Comparison of ENCODE assay signal across 10 cellular contexts in genomic region chr5:26807231-26808199, GRCh38.
"Had no signal": no experiment of that assay in that cellular context is flagged by ENCODE, and none has a peak within 500 bp of the region (broad histone marks: within the 10 kb centered on the region; RNA-seq: fewer than 3 reads in every experiment).

No MANE protein-coding gene starts in this region.

- H3K27ac ChIP-seq: epithelial cell of prostate, gastrocnemius medialis, left ventricle myocardium inferior, tibial nerve had no signal

- H3K27me3 ChIP-seq: gastrocnemius medialis, tibial nerve had no signal

- H3K36me3 Mint-ChIP-seq: activated naive CD4-positive, alpha-beta T cell treated with anti-CD3 and anti-CD28 coated beads, Interleukin-2, amount 10 ng/mL, durations not matched to agents 7 days and 5 days; T-cell had no signal

- H3K36me3 ChIP-seq: gastrocnemius medialis, left ventricle myocardium inferior, tibial nerve had no signal

- H3K9me3 ChIP-seq: gastrocnemius medialis had no signal

- H3K4me3 Mint-ChIP-seq: activated CD4-positive, alpha-beta T cell treated with anti-CD3 and anti-CD28 coated beads, Interleukin-2, amount 10 ng/mL, durations not matched to agents 24 days and 14 days; activated naive CD4-positive, alpha-beta T cell treated with anti-CD3 and anti-CD28 coated beads, Interleukin-2, amount 10 ng/mL, durations not matched to agents 7 days and 5 days; T-cell had no signal

- H3K4me3 ChIP-seq: gastrocnemius medialis, left ventricle myocardium inferior, tibial nerve had no signal

- H3K4me1 ChIP-seq: gastrocnemius medialis, left ventricle myocardium inferior, tibial nerve had no signal

- H3K4me1 Mint-ChIP-seq: activated CD4-positive, alpha-beta T cell treated with anti-CD3 and anti-CD28 coated beads, Interleukin-2, amount 10 ng/mL, durations not matched to agents 24 days and 14 days; activated naive CD4-positive, alpha-beta T cell treated with anti-CD3 and anti-CD28 coated beads, Interleukin-2, amount 10 ng/mL, durations not matched to agents 7 days and 5 days; T-cell had no signal

- H3K27me3 Mint-ChIP-seq: activated CD4-positive, alpha-beta T cell treated with anti-CD3 and anti-CD28 coated beads, Interleukin-2, amount 10 ng/mL, durations not matched to agents 24 days and 14 days; activated naive CD4-positive, alpha-beta T cell treated with anti-CD3 and anti-CD28 coated beads, Interleukin-2, amount 10 ng/mL, durations not matched to agents 7 days and 5 days; T-cell had no signal

- H3K27ac Mint-ChIP-seq: activated CD4-positive, alpha-beta T cell treated with anti-CD3 and anti-CD28 coated beads, Interleukin-2, amount 10 ng/mL, durations not matched to agents 24 days and 14 days; activated naive CD4-positive, alpha-beta T cell treated with anti-CD3 and anti-CD28 coated beads, Interleukin-2, amount 10 ng/mL, durations not matched to agents 7 days and 5 days; T-cell had no signal

- ATAC-seq: gastrocnemius medialis, T-cell had no signal

- DNase-seq: activated CD4-positive, alpha-beta T cell treated with anti-CD3 and anti-CD28 coated beads, Interleukin-2, amount 10 ng/mL, durations not matched to agents 24 days and 14 days; activated naive CD4-positive, alpha-beta T cell treated with anti-CD3 and anti-CD28 coated beads, Interleukin-2, amount 10 ng/mL, durations not matched to agents 7 days and 5 days; cortex of kidney; effector memory CD4-positive, alpha-beta T cell; gastrocnemius medialis; left ventricle myocardium inferior; stimulated activated CD4-positive, alpha-beta T cell treated with anti-CD3 and anti-CD28 coated beads, Interleukin-4, amount 100 ng/mL, for 4 hours; T-cell had no signal
